Comparison of ENCODE assay signal across 1 cellular context in the genomic region with DNA sequence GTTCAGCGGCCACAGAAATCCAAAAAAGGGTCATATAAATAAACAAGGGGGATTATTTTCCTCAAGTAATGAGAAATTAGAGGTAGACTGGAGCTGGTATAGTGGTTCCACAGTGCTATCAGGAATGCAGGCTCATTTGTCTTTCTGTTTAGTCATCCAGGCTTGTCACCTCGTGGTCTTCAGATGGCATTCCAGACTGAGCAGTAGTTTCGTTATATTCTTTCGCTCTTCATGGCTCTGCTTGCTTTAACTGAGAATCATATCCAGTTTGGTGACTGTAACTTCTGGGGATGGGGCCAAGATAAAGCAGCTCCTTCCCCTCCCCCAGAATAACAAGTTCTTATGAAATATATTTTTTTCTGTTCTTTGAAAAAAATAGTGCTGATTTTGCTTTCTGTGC.
TF ChIP-seq lines count a peak whose summit lies in the region.

No MANE protein-coding gene starts in this region.

TF ChIP-seq in HepG2, 621 proteins besides CTCF, POLR2A, EP300 and RAD21 (continued from another document):
- TF ChIP-seq STAG1 (CRISPR knock-in tag; IDR thresholded peaks at IDR 0.05) (no peak), CEBPB (IDR thresholded peaks at IDR 0.05; ENCODE audit: borderline replicate concordance, low read depth, low read length) (no peak), ZNF564 (CRISPR knock-in tag; IDR thresholded peaks at IDR 0.05) (no peak), CHD4 (IDR thresholded peaks at IDR 0.05; ENCODE audit: borderline replicate concordance, low read length) (no peak), JUND (CRISPR knock-in tag; IDR thresholded peaks at IDR 0.05) (no peak), ZNF138 (CRISPR knock-in tag; IDR thresholded peaks at IDR 0.05; ENCODE audit: low read depth) (no peak), SALL2 (CRISPR knock-in tag; IDR thresholded peaks at IDR 0.05) (no peak), RFX3 (CRISPR knock-in tag; IDR thresholded peaks at IDR 0.05) (no peak), ZMYM2 (CRISPR knock-in tag; IDR thresholded peaks at IDR 0.05) (no peak)
- TF ChIP-seq, protein P1, sequence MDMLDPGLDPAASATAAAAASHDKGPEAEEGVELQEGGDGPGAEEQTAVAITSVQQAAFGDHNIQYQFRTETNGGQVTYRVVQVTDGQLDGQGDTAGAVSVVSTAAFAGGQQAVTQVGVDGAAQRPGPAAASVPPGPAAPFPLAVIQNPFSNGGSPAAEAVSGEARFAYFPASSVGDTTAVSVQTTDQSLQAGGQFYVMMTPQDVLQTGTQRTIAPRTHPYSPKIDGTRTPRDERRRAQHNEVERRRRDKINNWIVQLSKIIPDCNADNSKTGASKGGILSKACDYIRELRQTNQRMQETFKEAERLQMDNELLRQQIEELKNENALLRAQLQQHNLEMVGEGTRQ (IDR thresholded peaks at IDR 0.05; ENCODE audit: low read depth, low read length), result no peak
- TF ChIP-seq, protein P1 (CRISPR knock-in tag; IDR thresholded peaks at IDR 0.05; ENCODE audit: borderline replicate concordance), result no peak
- TF ChIP-seq, protein P2, sequence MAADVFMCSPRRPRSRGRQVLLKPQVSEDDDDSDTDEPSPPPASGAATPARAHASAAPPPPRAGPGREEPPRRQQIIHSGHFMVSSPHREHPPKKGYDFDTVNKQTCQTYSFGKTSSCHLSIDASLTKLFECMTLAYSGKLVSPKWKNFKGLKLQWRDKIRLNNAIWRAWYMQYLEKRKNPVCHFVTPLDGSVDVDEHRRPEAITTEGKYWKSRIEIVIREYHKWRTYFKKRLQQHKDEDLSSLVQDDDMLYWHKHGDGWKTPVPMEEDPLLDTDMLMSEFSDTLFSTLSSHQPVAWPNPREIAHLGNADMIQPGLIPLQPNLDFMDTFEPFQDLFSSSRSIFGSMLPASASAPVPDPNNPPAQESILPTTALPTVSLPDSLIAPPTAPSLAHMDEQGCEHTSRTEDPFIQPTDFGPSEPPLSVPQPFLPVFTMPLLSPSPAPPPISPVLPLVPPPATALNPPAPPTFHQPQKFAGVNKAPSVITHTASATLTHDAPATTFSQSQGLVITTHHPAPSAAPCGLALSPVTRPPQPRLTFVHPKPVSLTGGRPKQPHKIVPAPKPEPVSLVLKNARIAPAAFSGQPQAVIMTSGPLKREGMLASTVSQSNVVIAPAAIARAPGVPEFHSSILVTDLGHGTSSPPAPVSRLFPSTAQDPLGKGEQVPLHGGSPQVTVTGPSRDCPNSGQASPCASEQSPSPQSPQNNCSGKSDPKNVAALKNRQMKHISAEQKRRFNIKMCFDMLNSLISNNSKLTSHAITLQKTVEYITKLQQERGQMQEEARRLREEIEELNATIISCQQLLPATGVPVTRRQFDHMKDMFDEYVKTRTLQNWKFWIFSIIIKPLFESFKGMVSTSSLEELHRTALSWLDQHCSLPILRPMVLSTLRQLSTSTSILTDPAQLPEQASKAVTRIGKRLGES (CRISPR knock-in tag; IDR thresholded peaks at IDR 0.05; ENCODE audit: borderline replicate concordance), result no peak
- TF ChIP-seq, protein P3, sequence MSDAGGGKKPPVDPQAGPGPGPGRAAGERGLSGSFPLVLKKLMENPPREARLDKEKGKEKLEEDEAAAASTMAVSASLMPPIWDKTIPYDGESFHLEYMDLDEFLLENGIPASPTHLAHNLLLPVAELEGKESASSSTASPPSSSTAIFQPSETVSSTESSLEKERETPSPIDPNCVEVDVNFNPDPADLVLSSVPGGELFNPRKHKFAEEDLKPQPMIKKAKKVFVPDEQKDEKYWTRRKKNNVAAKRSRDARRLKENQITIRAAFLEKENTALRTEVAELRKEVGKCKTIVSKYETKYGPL (CRISPR knock-in tag; IDR thresholded peaks at IDR 0.05), result no peak
- TF ChIP-seq, protein P4, sequence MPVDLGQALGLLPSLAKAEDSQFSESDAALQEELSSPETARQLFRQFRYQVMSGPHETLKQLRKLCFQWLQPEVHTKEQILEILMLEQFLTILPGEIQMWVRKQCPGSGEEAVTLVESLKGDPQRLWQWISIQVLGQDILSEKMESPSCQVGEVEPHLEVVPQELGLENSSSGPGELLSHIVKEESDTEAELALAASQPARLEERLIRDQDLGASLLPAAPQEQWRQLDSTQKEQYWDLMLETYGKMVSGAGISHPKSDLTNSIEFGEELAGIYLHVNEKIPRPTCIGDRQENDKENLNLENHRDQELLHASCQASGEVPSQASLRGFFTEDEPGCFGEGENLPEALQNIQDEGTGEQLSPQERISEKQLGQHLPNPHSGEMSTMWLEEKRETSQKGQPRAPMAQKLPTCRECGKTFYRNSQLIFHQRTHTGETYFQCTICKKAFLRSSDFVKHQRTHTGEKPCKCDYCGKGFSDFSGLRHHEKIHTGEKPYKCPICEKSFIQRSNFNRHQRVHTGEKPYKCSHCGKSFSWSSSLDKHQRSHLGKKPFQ (CRISPR knock-in tag; IDR thresholded peaks at IDR 0.05; ENCODE audit: insufficient replicate concordance), result no peak
